ENCODE assay signal across 18 cellular contexts in the genomic region with DNA sequence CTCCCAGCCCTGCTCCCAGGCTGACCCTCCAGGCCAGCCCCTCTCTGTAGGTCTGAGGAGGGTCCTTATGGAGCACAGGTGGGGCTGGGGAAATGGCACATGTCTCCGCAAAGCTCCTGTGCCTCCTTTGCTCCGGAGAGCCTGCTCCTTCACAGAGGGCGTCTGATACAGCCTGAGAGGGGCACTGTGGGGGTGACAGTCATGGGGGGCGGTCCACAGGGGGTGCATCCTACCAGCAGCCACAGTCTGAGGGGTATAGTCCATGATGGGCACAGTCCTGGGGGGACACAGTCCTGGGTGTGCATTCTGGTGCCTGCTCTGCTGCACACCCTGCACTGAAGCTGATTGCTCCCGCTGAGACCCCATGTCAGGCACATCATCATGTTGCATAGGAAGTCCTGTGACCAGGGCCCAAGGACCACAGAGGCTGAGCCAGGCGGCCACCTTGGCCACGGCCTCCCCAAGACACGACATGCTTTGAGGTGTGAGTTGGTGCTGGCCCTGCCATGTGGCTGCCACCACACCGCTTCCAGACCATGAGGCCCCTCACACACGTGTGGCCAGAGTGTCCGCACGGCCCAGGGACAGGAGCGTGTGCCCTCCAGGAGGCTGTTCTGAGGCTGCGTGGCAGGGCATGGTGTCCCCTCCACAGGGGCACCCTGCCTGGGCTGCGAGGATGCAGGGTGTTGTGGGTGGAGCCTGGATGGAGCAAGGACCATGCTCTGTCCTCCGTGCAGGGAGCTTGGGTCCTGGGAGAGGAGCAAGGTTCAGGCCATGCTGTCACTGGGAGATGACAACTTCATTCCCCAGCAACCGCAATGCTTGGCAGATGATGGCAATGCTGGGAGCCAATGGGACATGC.
"Had no signal": no experiment of that assay in that cellular context is flagged by ENCODE, and none has a peak within 500 bp of the region (broad histone marks: within the 10 kb centered on the region; RNA-seq: fewer than 3 reads in every experiment).

No MANE protein-coding gene starts in this region.

- ATAC-seq: activated CD8-positive, alpha-beta memory T cell treated with anti-CD3 and anti-CD28 coated beads, Interleukin-2, amount 10 ng/mL, durations not matched to agents 7 days and 5 days had no signal

- H3K4me1 Mint-ChIP-seq: nephron had no signal

- DNase-seq: activated CD4-positive, alpha-beta memory T cell treated with anti-CD3 and anti-CD28 coated beads, Interleukin-2, amount 10 ng/mL, durations not matched to agents 7 days and 5 days; activated CD4-positive, alpha-beta T cell treated with anti-CD3 and anti-CD28 coated beads for 48 hours; activated CD4-positive, CD25-positive, alpha-beta regulatory T cell; activated CD8-positive, alpha-beta memory T cell treated with anti-CD3 and anti-CD28 coated beads, Interleukin-2, amount 10 ng/mL, durations not matched to agents 7 days and 5 days; activated naive CD8-positive, alpha-beta T cell treated with anti-CD3 and anti-CD28 coated beads for 36 hours; amniotic stem cell; foreskin melanocyte; head of caudate nucleus; occipital lobe; retina; stimulated activated CD4-positive, alpha-beta T cell treated with anti-CD3 and anti-CD28 coated beads, Interleukin-15, amount 100 ng/mL, for 24 hours; stimulated activated CD4-positive, alpha-beta T cell treated with anti-CD3 and anti-CD28 coated beads, Interleukin-2, amount 100 ng/mL, for 48 hours; T1000; uterus had no signal

- H3K27ac Mint-ChIP-seq: activated CD4-positive, alpha-beta memory T cell treated with anti-CD3 and anti-CD28 coated beads, Interleukin-2, amount 10 ng/mL, durations not matched to agents 7 days and 5 days; activated CD8-positive, alpha-beta memory T cell treated with anti-CD3 and anti-CD28 coated beads, Interleukin-2, amount 10 ng/mL, durations not matched to agents 7 days and 5 days; activated naive CD8-positive, alpha-beta T cell treated with anti-CD3 and anti-CD28 coated beads for 36 hours; nephron; stimulated activated naive CD8-positive, alpha-beta T cell treated with anti-CD3 and anti-CD28 coated beads, Interleukin-15, Interleukin-2, amounts not matched to agents 100 ng/mL and 50 ng/mL, for 24 hours had no signal

- H3K27me3 Mint-ChIP-seq: activated CD4-positive, alpha-beta memory T cell treated with anti-CD3 and anti-CD28 coated beads, Interleukin-2, amount 10 ng/mL, durations not matched to agents 7 days and 5 days; activated CD8-positive, alpha-beta memory T cell treated with anti-CD3 and anti-CD28 coated beads, Interleukin-2, amount 10 ng/mL, durations not matched to agents 7 days and 5 days; activated naive CD8-positive, alpha-beta T cell treated with anti-CD3 and anti-CD28 coated beads for 36 hours; stimulated activated naive CD8-positive, alpha-beta T cell treated with anti-CD3 and anti-CD28 coated beads, Interleukin-15, Interleukin-2, amounts not matched to agents 100 ng/mL and 50 ng/mL, for 24 hours had no signal

- H3K4me3 ChIP-seq: cardiac muscle cell, transverse colon, uterus had no signal

- H3K9me3 ChIP-seq: transverse colon, uterus had no signal

- H3K4me3 Mint-ChIP-seq: activated CD4-positive, alpha-beta memory T cell treated with anti-CD3 and anti-CD28 coated beads, Interleukin-2, amount 10 ng/mL, durations not matched to agents 7 days and 5 days; activated CD8-positive, alpha-beta memory T cell treated with anti-CD3 and anti-CD28 coated beads, Interleukin-2, amount 10 ng/mL, durations not matched to agents 7 days and 5 days; activated naive CD8-positive, alpha-beta T cell treated with anti-CD3 and anti-CD28 coated beads for 36 hours; nephron; stimulated activated naive CD8-positive, alpha-beta T cell treated with anti-CD3 and anti-CD28 coated beads, Interleukin-15, Interleukin-2, amounts not matched to agents 100 ng/mL and 50 ng/mL, for 24 hours had no signal

- H3K9me3 Mint-ChIP-seq: activated CD4-positive, alpha-beta memory T cell treated with anti-CD3 and anti-CD28 coated beads, Interleukin-2, amount 10 ng/mL, durations not matched to agents 7 days and 5 days; activated naive CD8-positive, alpha-beta T cell treated with anti-CD3 and anti-CD28 coated beads for 36 hours; nephron; stimulated activated naive CD8-positive, alpha-beta T cell treated with anti-CD3 and anti-CD28 coated beads, Interleukin-15, Interleukin-2, amounts not matched to agents 100 ng/mL and 50 ng/mL, for 24 hours had no signal

- H3K36me3 Mint-ChIP-seq: activated CD8-positive, alpha-beta memory T cell treated with anti-CD3 and anti-CD28 coated beads, Interleukin-2, amount 10 ng/mL, durations not matched to agents 7 days and 5 days; activated naive CD8-positive, alpha-beta T cell treated with anti-CD3 and anti-CD28 coated beads for 36 hours had no signal

- H3K27me3 ChIP-seq: cardiac muscle cell, transverse colon, uterus had no signal

- H3K27ac ChIP-seq: cardiac muscle cell, uterus had no signal

- H3K36me3 ChIP-seq: cardiac muscle cell, transverse colon, uterus had no signal
